ENCODE assay signal across 37 cellular contexts in the genomic region with DNA sequence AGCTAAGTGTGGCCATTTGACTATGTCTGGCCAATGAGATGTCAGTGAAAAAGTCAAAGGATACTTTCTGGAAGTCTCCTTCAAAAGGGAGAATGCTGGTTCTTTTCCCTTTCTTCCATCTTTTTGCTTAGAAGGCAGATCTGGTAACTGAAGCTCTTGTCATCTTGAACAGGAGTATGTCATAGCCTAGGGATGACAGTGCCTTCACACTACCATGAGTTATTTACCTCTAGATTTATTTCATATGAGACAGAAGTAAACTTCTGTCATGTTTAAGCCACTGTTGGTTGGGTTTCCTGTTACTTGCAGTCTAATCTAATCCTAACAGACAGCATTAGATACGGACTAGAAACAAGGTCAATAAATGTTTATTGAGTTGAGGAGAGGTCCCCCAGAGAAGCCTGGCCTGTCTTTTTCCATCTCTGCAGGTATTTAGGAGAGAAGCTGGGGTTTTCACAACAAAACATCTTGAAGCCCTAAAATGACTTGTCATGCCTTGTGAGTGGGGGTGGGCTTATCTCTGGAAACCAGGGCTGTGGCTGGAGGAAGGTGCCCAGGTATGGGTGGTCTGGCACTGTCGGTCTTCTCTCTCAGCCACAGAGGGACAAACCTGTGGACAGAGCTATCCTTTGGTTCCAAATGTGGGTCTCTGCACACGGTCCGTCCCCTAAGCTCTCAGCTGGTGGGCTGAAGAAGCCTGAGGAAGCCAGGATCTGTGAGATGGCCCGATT. TPM values are rescaled to one million over a fixed set of nuclear protein-coding genes. Genes with fewer than 3 reads are reported as not detected.
"Had no signal": no experiment of that assay in that cellular context is flagged by ENCODE, and none has a peak within 500 bp of the region (broad histone marks: within the 10 kb centered on the region; RNA-seq: fewer than 3 reads in every experiment).

No MANE protein-coding gene starts in this region.

- H3K9me3 ChIP-seq: adrenal gland, colonic mucosa had no signal

- DNase-seq: activated B cell treated with CpG ODN at 0.5 μM for 24 hours; activated CD4-positive, alpha-beta memory T cell treated with anti-CD3 and anti-CD28 coated beads for 36 hours; activated CD4-positive, alpha-beta T cell treated with anti-CD3 and anti-CD28 coated beads for 4 hours; activated CD4-positive, alpha-beta T cell treated with anti-CD3 and anti-CD28 coated beads, Interleukin-2, amount 10 ng/mL, durations not matched to agents 24 days and 14 days; activated CD4-positive, alpha-beta T cell treated with anti-CD3 and anti-CD28 coated beads, Interleukin-2, amount 50 U/mL, for 1 hour; activated CD4-positive, alpha-beta T cell treated with anti-CD3 and anti-CD28 coated beads, Interleukin-2, amount 50 U/mL, for 4 hours; activated CD4-positive, CD25-positive, alpha-beta regulatory T cell treated with anti-CD3 and anti-CD28 coated beads, Interleukin-2, amount 50 U/mL, for 72 hours; activated CD8-positive, alpha-beta memory T cell treated with anti-CD3 and anti-CD28 coated beads, Interleukin-2, amount 50 U/mL, for 4 hours; activated CD8-positive, alpha-beta T cell treated with anti-CD3 and anti-CD28 coated beads for 36 hours; activated effector memory CD4-positive, alpha-beta T cell treated with anti-CD3 and anti-CD28 coated beads, Interleukin-2, amount 50 U/mL, for 16 hours; activated gamma-delta T cell treated with Interleukin-2 at 50 U/mL for 16 hours; activated naive CD4-positive, alpha-beta T cell; activated naive CD4-positive, alpha-beta T cell treated with anti-CD3 and anti-CD28 coated beads for 36 hours; activated naive CD4-positive, alpha-beta T cell treated with anti-CD3 and anti-CD28 coated beads, Interleukin-2, amount 50 U/mL, for 16 hours; activated naive CD8-positive, alpha-beta T cell treated with anti-CD3 and anti-CD28 coated beads for 36 hours; activated T-cell treated with anti-CD3 and anti-CD28 coated beads for 4 hours; activated T-cell treated with anti-CD3 and anti-CD28 coated beads, Interleukin-2, amount 50 U/mL, for 1 hour; activated T-cell treated with anti-CD3 and anti-CD28 coated beads, Interleukin-2, amount 50 U/mL, for 4 hours; activated T-cell treated with anti-CD3 and anti-CD28 coated beads, Interleukin-2, amount 50 U/mL, for 72 hours; adrenal gland; amniotic stem cell; aorta; caudate nucleus; cerebellar nuclear complex; colonic mucosa; T-helper 2 cell; T-helper 9 cell had no signal

- FAIRE-seq: astrocyte, bronchial epithelial cell, TTC549 had no signal

- H3K27me3 ChIP-seq: cardiac muscle cell, colonic mucosa had no signal

- H3K27ac ChIP-seq: adrenal gland, cardiac muscle cell, colonic mucosa, VCaP had no signal

- H3K4me3 ChIP-seq: adrenal gland, cardiac muscle cell, colonic mucosa had no signal

- H3K36me3 ChIP-seq: adrenal gland, cardiac muscle cell, colonic mucosa had no signal

- H3K4me1 ChIP-seq: adrenal gland, colonic mucosa had no signal

- ATAC-seq: activated CD8-positive, alpha-beta T cell treated with anti-CD3 and anti-CD28 coated beads for 36 hours; activated naive CD4-positive, alpha-beta T cell treated with anti-CD3 and anti-CD28 coated beads, Interleukin-2, amount 50 U/mL, for 72 hours; activated T-cell treated with anti-CD3 and anti-CD28 coated beads, Interleukin-2, amount 50 U/mL, for 4 hours; activated T-cell treated with anti-CD3 and anti-CD28 coated beads, Interleukin-2, amount 50 U/mL, for 72 hours; activated T-helper 17 cell treated with anti-CD3 and anti-CD28 coated beads, Interleukin-2, amount 50 U/mL, for 72 hours had no signal

RNA-seq across cellular contexts. Expression of a gene that starts 28.5 kb away (rescaled TPM):
- total RNA-seq: activated B cell treated with CpG ODN at 0.5 μM for 24 hours; activated CD8-positive, alpha-beta memory T cell treated with anti-CD3 and anti-CD28 coated beads for 36 hours; activated CD8-positive, alpha-beta T cell treated with anti-CD3 and anti-CD28 coated beads for 36 hours; activated naive CD4-positive, alpha-beta T cell treated with anti-CD3 and anti-CD28 coated beads for 36 hours; activated naive CD4-positive, alpha-beta T cell treated with anti-CD3 and anti-CD28 coated beads, Interleukin-2, amount 50 U/mL, for 72 hours; activated naive CD8-positive, alpha-beta T cell treated with anti-CD3 and anti-CD28 coated beads for 36 hours had no signal

RNA-seq across cellular contexts. Expression of a gene that starts 35.2 kb away (rescaled TPM):
- total RNA-seq: activated B cell treated with CpG ODN at 0.5 μM for 24 hours; activated CD4-positive, alpha-beta memory T cell treated with anti-CD3 and anti-CD28 coated beads for 36 hours; activated CD4-positive, alpha-beta T cell treated with anti-CD3 and anti-CD28 coated beads, Interleukin-2, amount 10 ng/mL, durations not matched to agents 24 days and 14 days; activated CD8-positive, alpha-beta memory T cell treated with anti-CD3 and anti-CD28 coated beads for 36 hours; activated CD8-positive, alpha-beta T cell treated with anti-CD3 and anti-CD28 coated beads for 36 hours; activated naive CD4-positive, alpha-beta T cell treated with anti-CD3 and anti-CD28 coated beads for 36 hours; activated naive CD4-positive, alpha-beta T cell treated with anti-CD3 and anti-CD28 coated beads, Interleukin-2, amount 50 U/mL, for 72 hours; activated naive CD8-positive, alpha-beta T cell treated with anti-CD3 and anti-CD28 coated beads for 36 hours; activated T-cell treated with anti-CD3 and anti-CD28 coated beads, Interleukin-2, amount 50 U/mL, for 4 hours; activated T-cell treated with anti-CD3 and anti-CD28 coated beads, Interleukin-2, amount 50 U/mL, for 72 hours; activated T-helper 1 cell treated with anti-CD3 and anti-CD28 coated beads, Interleukin-12 subunit alpha, Interleukin-12 subunit beta, Interleukin-2, Interleukin-4 antibody, amounts not matched to agents 30 ng/mL and 10 ng/mL and 1 ng/mL, durations not matched to agents 14 hours and 24 hours and 36 hours; adrenal gland; aorta; astrocyte; bronchial epithelial cell; cardiac muscle cell; chondrocyte had no signal
- polyA plus RNA-seq: aorta, cardiac muscle cell had no signal
